17 cellular contexts compared by ENCODE assay signal in the genomic region with DNA sequence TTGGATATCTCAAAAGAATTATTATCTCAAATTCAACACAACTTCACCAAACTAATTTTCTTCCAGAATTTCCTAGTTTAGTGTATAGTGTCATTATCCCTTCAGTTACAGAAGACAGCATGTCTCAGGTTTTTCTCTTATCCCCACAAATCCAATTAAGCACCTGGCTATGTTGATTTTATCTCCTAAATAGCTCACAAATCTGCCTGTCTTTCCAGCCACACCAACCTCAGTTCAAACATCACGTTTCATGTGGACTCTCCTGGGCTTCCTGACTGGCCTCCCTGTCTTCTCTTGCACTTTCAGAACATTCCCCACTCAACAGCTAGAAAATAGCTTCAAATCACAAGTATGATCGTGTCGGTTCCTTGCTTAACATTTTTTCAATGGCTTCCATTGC. TPM values are rescaled to one million over a fixed set of nuclear protein-coding genes. Genes with fewer than 3 reads are reported as not detected.
A peak's percentile ranks its signal among the peaks of the same experiment; 100 is the strongest.
DNase-seq lines count a peak whose midpoint lies in the region; ATAC-seq and TF ChIP-seq lines count a peak whose summit lies in the region.
"Had no signal": no experiment of that assay in that cellular context is flagged by ENCODE, and none has a peak within 500 bp of the region (broad histone marks: within the 10 kb centered on the region; RNA-seq: fewer than 3 reads in every experiment).

No MANE protein-coding gene starts in this region.

- POLR2A ChIA-PET in activated CD4-positive, alpha-beta memory T cell treated with anti-CD3 and anti-CD28 coated beads, Interleukin-2, amount 10 ng/mL, durations not matched to agents 7 days and 5 days (lab: Charles Lee): no interaction called here

- H3K27me3 Mint-ChIP-seq in activated CD4-positive, alpha-beta memory T cell treated with anti-CD3 and anti-CD28 coated beads, Interleukin-2, amount 10 ng/mL, durations not matched to agents 7 days and 5 days: no peaks in the 10 kb centered on the region

- peaks cover 17% of the 10 kb centered on the region for H3K9me3 Mint-ChIP-seq in activated CD4-positive, alpha-beta memory T cell treated with anti-CD3 and anti-CD28 coated beads, Interleukin-2, amount 10 ng/mL, durations not matched to agents 7 days and 5 days

- DNase-seq in NCI-H524 treated with DMSO at 0.1 percent for 48 hours (lab: John Stamatoyannopoulos, UW): peak; percentile 57
- peak; percentile 90 for DNase-seq in SK-N-DZ (ENCODE audit: low spot score)
- peak; percentile 50 for DNase-seq in esophagus muscularis mucosa (ENCODE audit: extremely low spot score)
- no peak for DNase-seq in NCI-H1436 treated with DMSO at 0.1 percent for 48 hours (lab: John Stamatoyannopoulos, UW)
- DNase-seq in activated CD4-positive, alpha-beta memory T cell treated with anti-CD3 and anti-CD28 coated beads, Interleukin-2, amount 10 ng/mL, durations not matched to agents 7 days and 5 days: no peak
- DNase-seq in left cardiac atrium: no peak
- DNase-seq: C1 segment of cervical spinal cord; Calu3; CD4-positive, alpha-beta memory T cell; COR-L47; DMS153; DND-41; H9 had no signal

- intact Hi-C loops in esophagus muscularis mucosa (cut with DNase I) (no loop called here), left cardiac atrium (cut with DNase I) (no loop called here)

- H3K4me3 ChIP-seq in esophagus muscularis mucosa: no peak overlapping the region
- H3K4me3 ChIP-seq: GM23338 had no signal

- no peak for TF ChIP-seq POLR2A in esophagus muscularis mucosa (IDR thresholded peaks at IDR 0.05; ENCODE audit: low read depth)

- CTCF ChIA-PET in activated CD4-positive, alpha-beta memory T cell treated with anti-CD3 and anti-CD28 coated beads, Interleukin-2, amount 10 ng/mL, durations not matched to agents 7 days and 5 days (lab: Charles Lee): no interaction called here

- H3K36me3 Mint-ChIP-seq in activated CD4-positive, alpha-beta memory T cell treated with anti-CD3 and anti-CD28 coated beads, Interleukin-2, amount 10 ng/mL, durations not matched to agents 7 days and 5 days (ENCODE audit: low read depth): no peaks in the 10 kb centered on the region
- H3K36me3 Mint-ChIP-seq: CD4-positive, alpha-beta memory T cell had no signal

- no peak for TF ChIP-seq EP300 in esophagus muscularis mucosa (IDR thresholded peaks at IDR 0.05)

- no peaks in the 10 kb centered on the region for H3K27me3 ChIP-seq in esophagus muscularis mucosa

- H3K4me1 Mint-ChIP-seq in activated CD4-positive, alpha-beta memory T cell treated with anti-CD3 and anti-CD28 coated beads, Interleukin-2, amount 10 ng/mL, durations not matched to agents 7 days and 5 days: no peaks in the 10 kb centered on the region
- H3K4me1 Mint-ChIP-seq: CD4-positive, alpha-beta memory T cell had no signal

- H3K4me3 Mint-ChIP-seq in activated CD4-positive, alpha-beta memory T cell treated with anti-CD3 and anti-CD28 coated beads, Interleukin-2, amount 10 ng/mL, durations not matched to agents 7 days and 5 days: no peak overlapping the region
- H3K4me3 Mint-ChIP-seq: CD4-positive, alpha-beta memory T cell; GM23338; H9 had no signal

- no peaks in the 10 kb centered on the region for H3K9me3 ChIP-seq in esophagus muscularis mucosa

- no peaks in the 10 kb centered on the region for H3K36me3 ChIP-seq in esophagus muscularis mucosa

- no peak for TF ChIP-seq CTCF in esophagus muscularis mucosa (IDR thresholded peaks at IDR 0.05)

- H3K27ac ChIP-seq in esophagus muscularis mucosa (replicated peaks in 1 of 4): no peak overlapping the region

- H3K27ac Mint-ChIP-seq in activated CD4-positive, alpha-beta memory T cell treated with anti-CD3 and anti-CD28 coated beads, Interleukin-2, amount 10 ng/mL, durations not matched to agents 7 days and 5 days: no peak overlapping the region
- H3K27ac Mint-ChIP-seq: CD4-positive, alpha-beta memory T cell; GM23338; H9 had no signal

- 83% methylated on average over 3 of the region's 3 CpGs for WGBS in esophagus muscularis mucosa

- no peaks in the 10 kb centered on the region for H3K4me1 ChIP-seq in esophagus muscularis mucosa

- ATAC-seq in left cardiac atrium: no peak
- ATAC-seq: GM23338, HCT116 had no signal

RNA-seq across cellular contexts. Expression of a gene that starts 14.8 kb away (rescaled TPM):
- polyA plus RNA-seq in SK-N-DZ (2014; cell fraction: cytosol; rRNA removed): 3.9 and 6.1 TPM in 2 replicates
- polyA plus RNA-seq in SK-N-DZ (2014; cell fraction: nucleus; rRNA removed): 4.1 and 4.7 TPM in 2 replicates
- total RNA-seq in esophagus muscularis mucosa (1 to 10 TPM; 1.7 to 3.8 (median 2.7) TPM), left cardiac atrium (1 to 10 TPM in 1 of 2 donors, under 1 TPM in 1; 0.52 to 1.4 TPM)
- total RNA-seq in activated CD4-positive, alpha-beta memory T cell treated with anti-CD3 and anti-CD28 coated beads, Interleukin-2, amount 10 ng/mL, durations not matched to agents 7 days and 5 days: not detected
- total RNA-seq: Calu3; CD4-positive, alpha-beta memory T cell had no signal
- polyA plus RNA-seq: CD4-positive, alpha-beta memory T cell had no signal

RNA-seq across cellular contexts. Expression of a gene that starts 46.8 kb away (rescaled TPM):
- polyA plus RNA-seq in SK-N-DZ (2014; cell fraction: cytosol; rRNA removed): 0.65 and 1.2 TPM in 2 replicates
- 2.3 and 2.4 TPM in 2 replicates for polyA plus RNA-seq in SK-N-DZ (2014; cell fraction: nucleus; rRNA removed)
- total RNA-seq in esophagus muscularis mucosa: 1 to 10 TPM; 1.2 to 2.3 (median 2.0) TPM
- not detected for total RNA-seq in activated CD4-positive, alpha-beta memory T cell treated with anti-CD3 and anti-CD28 coated beads, Interleukin-2, amount 10 ng/mL, durations not matched to agents 7 days and 5 days
- 1 to 10 TPM in 1 of 2 donors, under 1 TPM in 1; 0.34 to 1.4 TPM for total RNA-seq in left cardiac atrium
- total RNA-seq: A172; Calu3; CD4-positive, alpha-beta memory T cell had no signal
- polyA plus RNA-seq: BJ; CD4-positive, alpha-beta memory T cell had no signal

Comparison
In these comparisons a context has a peak if more than half of its experiments do, and no peak if none do; other contexts are left out.
1. DNase-seq: peak in NCI-H524 treated with DMSO at 0.1 percent for 48 hours (single experiment), SK-N-DZ (single experiment) and esophagus muscularis mucosa (single experiment); none in NCI-H1436 treated with DMSO at 0.1 percent for 48 hours (single experiment), activated CD4-positive, alpha-beta memory T cell treated with anti-CD3 and anti-CD28 coated beads, Interleukin-2, amount 10 ng/mL, durations not matched to agents 7 days and 5 days (single experiment) and left cardiac atrium (single experiment).